Comparison of ENCODE assay signal across 1 cellular context in genomic region chr7:12623885-12624498, GRCh38.
TF ChIP-seq lines count a peak whose summit lies in the region.

No MANE protein-coding gene starts in this region.

TF ChIP-seq in Ishikawa, 13 proteins besides CTCF, POLR2A, EP300 and RAD21 (continued from another document):
- TF ChIP-seq REST (IDR thresholded peaks at IDR 0.05; ENCODE audit: low read depth) (no peak), FOXM1 (IDR thresholded peaks at IDR 0.05; ENCODE audit: borderline replicate concordance, low read depth) (no peak), TAF1 (IDR thresholded peaks at IDR 0.05; ENCODE audit: low read depth) (no peak), CREB1 (IDR thresholded peaks at IDR 0.05; ENCODE audit: low read depth) (no peak), MAX (IDR thresholded peaks at IDR 0.05) (no peak), NFIC (IDR thresholded peaks at IDR 0.05) (no peak), TCF12 (IDR thresholded peaks at IDR 0.05; ENCODE audit: low read depth) (no peak), CEBPB (IDR thresholded peaks at IDR 0.05) (no peak)
TF ChIP-seq in Ishikawa: peak in this region for 0.
